In the genomic region with DNA sequence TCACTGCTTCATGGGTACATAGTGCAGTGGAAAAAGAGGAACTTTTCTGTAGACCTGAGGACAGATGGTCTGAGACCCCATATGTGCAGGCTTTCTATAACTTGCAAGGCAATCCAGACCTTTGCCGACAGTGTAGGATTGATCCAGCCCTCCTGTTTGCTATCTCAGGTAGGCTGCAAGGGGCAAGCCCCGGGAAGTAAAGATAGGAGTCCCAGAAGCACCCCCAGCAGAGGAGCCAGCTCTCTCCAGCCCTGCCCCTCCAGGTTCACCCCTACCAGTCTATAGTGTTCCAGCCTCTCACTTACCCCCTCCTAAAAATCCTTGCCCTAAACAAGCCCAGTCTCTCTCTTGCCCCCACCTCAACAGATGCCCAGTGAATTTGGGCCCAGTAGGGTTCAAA, we compare ENCODE assay signal across 40 cellular contexts.
"Had no signal": no experiment of that assay in that cellular context is flagged by ENCODE, and none has a peak within 500 bp of the region (broad histone marks: within the 10 kb centered on the region; RNA-seq: fewer than 3 reads in every experiment).

No MANE protein-coding gene starts in this region.

- H3K9me3 Mint-ChIP-seq: activated naive CD4-positive, alpha-beta T cell treated with anti-CD3 and anti-CD28 coated beads for 36 hours; activated naive CD4-positive, alpha-beta T cell treated with anti-CD3 and anti-CD28 coated beads, Interleukin-2, amount 10 ng/mL, durations not matched to agents 7 days and 5 days; activated naive CD4-positive, alpha-beta T cell treated with anti-CD3 and anti-CD28 coated beads, Interleukin-2, amount 50 U/mL, for 24 hours; activated naive CD4-positive, alpha-beta T cell treated with anti-CD3 and anti-CD28 coated beads, Interleukin-2, amount 50 U/mL, for 72 hours; activated naive CD8-positive, alpha-beta T cell treated with anti-CD3 and anti-CD28 coated beads for 36 hours; activated naive CD8-positive, alpha-beta T cell treated with anti-CD3 and anti-CD28 coated beads, Interleukin-2, amount 10 ng/mL, durations not matched to agents 7 days and 5 days; activated naive CD8-positive, alpha-beta T cell treated with anti-CD3 and anti-CD28 coated beads, Interleukin-2, amount 50 U/mL, for 24 hours; activated T-cell treated with anti-CD3 and anti-CD28 coated beads, Interleukin-2, amount 50 U/mL, for 24 hours; activated T-cell treated with anti-CD3 and anti-CD28 coated beads, Interleukin-2, amount 50 U/mL, for 4 hours; activated T-cell treated with anti-CD3 and anti-CD28 coated beads, Interleukin-2, amount 50 U/mL, for 72 hours; activated T-helper 1 cell treated with anti-CD3 and anti-CD28 coated beads, Interleukin-12 subunit alpha, Interleukin-12 subunit beta, Interleukin-2, Interleukin-4 antibody, amounts not matched to agents 30 ng/mL and 10 ng/mL and 1 ng/mL, durations not matched to agents 14 hours and 24 hours and 36 hours; activated T-helper 17 cell treated with anti-CD3 and anti-CD28 coated beads, Interleukin-2, amount 50 U/mL, for 72 hours; activated T-helper 2 cell treated with anti-CD3 and anti-CD28 coated beads, Interferon-gamma antibody, Interleukin-2, Interleukin-4, amounts not matched to agents 10 μg/mL and 5 μg/mL and 100 μg/mL, durations not matched to agents 14 hours and 24 hours and 36 hours; brain; central memory CD8-positive, alpha-beta T cell had no signal

- ATAC-seq: activated naive CD4-positive, alpha-beta T cell treated with anti-CD3 and anti-CD28 coated beads, Interleukin-2, amount 50 U/mL, for 72 hours; activated naive CD8-positive, alpha-beta T cell treated with anti-CD3 and anti-CD28 coated beads, Interleukin-2, amount 50 U/mL, for 24 hours; activated T-cell treated with anti-CD3 and anti-CD28 coated beads, Interleukin-2, amount 50 U/mL, for 4 hours; activated T-cell treated with anti-CD3 and anti-CD28 coated beads, Interleukin-2, amount 50 U/mL, for 72 hours; activated T-helper 17 cell treated with anti-CD3 and anti-CD28 coated beads, Interleukin-2, amount 50 U/mL, for 72 hours; body of pancreas had no signal

- H3K27me3 Mint-ChIP-seq: activated naive CD4-positive, alpha-beta T cell treated with anti-CD3 and anti-CD28 coated beads, Interleukin-2, amount 10 ng/mL, durations not matched to agents 7 days and 5 days; activated naive CD8-positive, alpha-beta T cell treated with anti-CD3 and anti-CD28 coated beads for 36 hours; activated T-cell treated with anti-CD3 and anti-CD28 coated beads, Interleukin-2, amount 50 U/mL, for 24 hours had no signal

- DNase-seq: activated effector memory CD4-positive, alpha-beta T cell treated with anti-CD3 and anti-CD28 coated beads, Interleukin-2, amount 50 U/mL, for 16 hours; activated effector memory CD4-positive, alpha-beta T cell treated with Interleukin-2 at 50 U/mL for 16 hours; activated gamma-delta T cell; activated gamma-delta T cell treated with Interleukin-2 at 50 U/mL for 16 hours; activated naive CD4-positive, alpha-beta T cell; activated naive CD4-positive, alpha-beta T cell treated with anti-CD3 and anti-CD28 coated beads for 36 hours; activated naive CD4-positive, alpha-beta T cell treated with anti-CD3 and anti-CD28 coated beads, Interleukin-2, amount 10 ng/mL, durations not matched to agents 7 days and 5 days; activated naive CD4-positive, alpha-beta T cell treated with anti-CD3 and anti-CD28 coated beads, Interleukin-2, amount 50 U/mL, for 16 hours; activated naive CD4-positive, alpha-beta T cell treated with Interleukin-2 at 50 U/mL for 16 hours; activated naive CD8-positive, alpha-beta T cell treated with anti-CD3 and anti-CD28 coated beads for 36 hours; activated naive CD8-positive, alpha-beta T cell treated with anti-CD3 and anti-CD28 coated beads, Interleukin-2, amount 10 ng/mL, durations not matched to agents 7 days and 5 days; activated naive CD8-positive, alpha-beta T cell treated with anti-CD3 and anti-CD28 coated beads, Interleukin-2, amount 50 U/mL, for 24 hours; activated T-cell treated with anti-CD3 and anti-CD28 coated beads for 4 hours; activated T-cell treated with anti-CD3 and anti-CD28 coated beads, Interleukin-2, amount 50 U/mL, for 1 hour; activated T-cell treated with anti-CD3 and anti-CD28 coated beads, Interleukin-2, amount 50 U/mL, for 24 hours; activated T-cell treated with anti-CD3 and anti-CD28 coated beads, Interleukin-2, amount 50 U/mL, for 4 hours; activated T-cell treated with anti-CD3 and anti-CD28 coated beads, Interleukin-2, amount 50 U/mL, for 48 hours; activated T-cell treated with anti-CD3 and anti-CD28 coated beads, Interleukin-2, amount 50 U/mL, for 72 hours; adrenal gland; amniotic stem cell; amygdala; anterior cingulate cortex; aorta; body of pancreas; brain microvascular endothelial cell; central memory CD4-positive, alpha-beta T cell; cerebellar nuclear complex had no signal

- H3K4me1 ChIP-seq: adrenal gland, ascending aorta, body of pancreas, breast epithelium had no signal

- H3K9me3 ChIP-seq: adrenal gland, ascending aorta, body of pancreas, breast epithelium had no signal

- FAIRE-seq: astrocyte, bronchial epithelial cell had no signal

- H3K4me3 ChIP-seq: adrenal gland, ascending aorta, body of pancreas, breast epithelium, cardiac muscle cell had no signal

- H3K27me3 ChIP-seq: adrenal gland, ascending aorta, body of pancreas, brain microvascular endothelial cell, breast epithelium, cardiac muscle cell had no signal

- H3K27ac Mint-ChIP-seq: activated naive CD4-positive, alpha-beta T cell treated with anti-CD3 and anti-CD28 coated beads for 36 hours; activated naive CD4-positive, alpha-beta T cell treated with anti-CD3 and anti-CD28 coated beads, Interleukin-2, amount 10 ng/mL, durations not matched to agents 7 days and 5 days; activated naive CD4-positive, alpha-beta T cell treated with anti-CD3 and anti-CD28 coated beads, Interleukin-2, amount 50 U/mL, for 24 hours; activated naive CD4-positive, alpha-beta T cell treated with anti-CD3 and anti-CD28 coated beads, Interleukin-2, amount 50 U/mL, for 72 hours; activated naive CD8-positive, alpha-beta T cell; activated naive CD8-positive, alpha-beta T cell treated with anti-CD3 and anti-CD28 coated beads for 36 hours; activated naive CD8-positive, alpha-beta T cell treated with anti-CD3 and anti-CD28 coated beads, Interleukin-2, amount 10 ng/mL, durations not matched to agents 7 days and 5 days; activated naive CD8-positive, alpha-beta T cell treated with anti-CD3 and anti-CD28 coated beads, Interleukin-2, amount 50 U/mL, for 24 hours; activated T-cell treated with anti-CD3 and anti-CD28 coated beads, Interleukin-2, amount 50 U/mL, for 24 hours; activated T-cell treated with anti-CD3 and anti-CD28 coated beads, Interleukin-2, amount 50 U/mL, for 72 hours; activated T-helper 1 cell treated with anti-CD3 and anti-CD28 coated beads, Interleukin-12 subunit alpha, Interleukin-12 subunit beta, Interleukin-2, Interleukin-4 antibody, amounts not matched to agents 30 ng/mL and 10 ng/mL and 1 ng/mL, durations not matched to agents 14 hours and 24 hours and 36 hours; activated T-helper 17 cell treated with anti-CD3 and anti-CD28 coated beads, Interleukin-2, amount 50 U/mL, for 72 hours; activated T-helper 2 cell treated with anti-CD3 and anti-CD28 coated beads, Interferon-gamma antibody, Interleukin-2, Interleukin-4, amounts not matched to agents 10 μg/mL and 5 μg/mL and 100 μg/mL, durations not matched to agents 14 hours and 24 hours and 36 hours; brain had no signal

- H3K36me3 Mint-ChIP-seq: activated naive CD4-positive, alpha-beta T cell treated with anti-CD3 and anti-CD28 coated beads, Interleukin-2, amount 10 ng/mL, durations not matched to agents 7 days and 5 days; activated naive CD4-positive, alpha-beta T cell treated with anti-CD3 and anti-CD28 coated beads, Interleukin-2, amount 50 U/mL, for 24 hours; activated naive CD4-positive, alpha-beta T cell treated with anti-CD3 and anti-CD28 coated beads, Interleukin-2, amount 50 U/mL, for 72 hours; activated naive CD8-positive, alpha-beta T cell; activated naive CD8-positive, alpha-beta T cell treated with anti-CD3 and anti-CD28 coated beads for 36 hours; activated naive CD8-positive, alpha-beta T cell treated with anti-CD3 and anti-CD28 coated beads, Interleukin-2, amount 10 ng/mL, durations not matched to agents 7 days and 5 days; brain had no signal

- H3K4me3 Mint-ChIP-seq: activated naive CD4-positive, alpha-beta T cell treated with anti-CD3 and anti-CD28 coated beads for 36 hours; activated naive CD4-positive, alpha-beta T cell treated with anti-CD3 and anti-CD28 coated beads, Interleukin-2, amount 10 ng/mL, durations not matched to agents 7 days and 5 days; activated naive CD4-positive, alpha-beta T cell treated with anti-CD3 and anti-CD28 coated beads, Interleukin-2, amount 50 U/mL, for 24 hours; activated naive CD8-positive, alpha-beta T cell; activated naive CD8-positive, alpha-beta T cell treated with anti-CD3 and anti-CD28 coated beads for 36 hours; activated naive CD8-positive, alpha-beta T cell treated with anti-CD3 and anti-CD28 coated beads, Interleukin-2, amount 10 ng/mL, durations not matched to agents 7 days and 5 days; activated naive CD8-positive, alpha-beta T cell treated with anti-CD3 and anti-CD28 coated beads, Interleukin-2, amount 50 U/mL, for 24 hours; activated T-cell treated with anti-CD3 and anti-CD28 coated beads, Interleukin-2, amount 50 U/mL, for 24 hours; activated T-cell treated with anti-CD3 and anti-CD28 coated beads, Interleukin-2, amount 50 U/mL, for 4 hours; activated T-cell treated with anti-CD3 and anti-CD28 coated beads, Interleukin-2, amount 50 U/mL, for 72 hours; activated T-helper 1 cell treated with anti-CD3 and anti-CD28 coated beads, Interleukin-12 subunit alpha, Interleukin-12 subunit beta, Interleukin-2, Interleukin-4 antibody, amounts not matched to agents 30 ng/mL and 10 ng/mL and 1 ng/mL, durations not matched to agents 14 hours and 24 hours and 36 hours; activated T-helper 17 cell treated with anti-CD3 and anti-CD28 coated beads, Interleukin-2, amount 50 U/mL, for 72 hours; brain; central memory CD8-positive, alpha-beta T cell had no signal

- H3K4me1 Mint-ChIP-seq: activated naive CD4-positive, alpha-beta T cell treated with anti-CD3 and anti-CD28 coated beads, Interleukin-2, amount 10 ng/mL, durations not matched to agents 7 days and 5 days; activated naive CD4-positive, alpha-beta T cell treated with anti-CD3 and anti-CD28 coated beads, Interleukin-2, amount 50 U/mL, for 24 hours; activated naive CD8-positive, alpha-beta T cell treated with anti-CD3 and anti-CD28 coated beads for 36 hours; activated naive CD8-positive, alpha-beta T cell treated with anti-CD3 and anti-CD28 coated beads, Interleukin-2, amount 10 ng/mL, durations not matched to agents 7 days and 5 days; activated naive CD8-positive, alpha-beta T cell treated with anti-CD3 and anti-CD28 coated beads, Interleukin-2, amount 50 U/mL, for 24 hours; activated T-helper 17 cell treated with anti-CD3 and anti-CD28 coated beads, Interleukin-2, amount 50 U/mL, for 72 hours; brain; central memory CD8-positive, alpha-beta T cell had no signal

- H3K27ac ChIP-seq: adrenal gland, ascending aorta, body of pancreas, brain microvascular endothelial cell, breast epithelium, cardiac muscle cell had no signal

- H3K36me3 ChIP-seq: adrenal gland, ascending aorta, brain microvascular endothelial cell, breast epithelium, cardiac muscle cell had no signal
